1 cellular context compared by ENCODE assay signal in the genomic region with DNA sequence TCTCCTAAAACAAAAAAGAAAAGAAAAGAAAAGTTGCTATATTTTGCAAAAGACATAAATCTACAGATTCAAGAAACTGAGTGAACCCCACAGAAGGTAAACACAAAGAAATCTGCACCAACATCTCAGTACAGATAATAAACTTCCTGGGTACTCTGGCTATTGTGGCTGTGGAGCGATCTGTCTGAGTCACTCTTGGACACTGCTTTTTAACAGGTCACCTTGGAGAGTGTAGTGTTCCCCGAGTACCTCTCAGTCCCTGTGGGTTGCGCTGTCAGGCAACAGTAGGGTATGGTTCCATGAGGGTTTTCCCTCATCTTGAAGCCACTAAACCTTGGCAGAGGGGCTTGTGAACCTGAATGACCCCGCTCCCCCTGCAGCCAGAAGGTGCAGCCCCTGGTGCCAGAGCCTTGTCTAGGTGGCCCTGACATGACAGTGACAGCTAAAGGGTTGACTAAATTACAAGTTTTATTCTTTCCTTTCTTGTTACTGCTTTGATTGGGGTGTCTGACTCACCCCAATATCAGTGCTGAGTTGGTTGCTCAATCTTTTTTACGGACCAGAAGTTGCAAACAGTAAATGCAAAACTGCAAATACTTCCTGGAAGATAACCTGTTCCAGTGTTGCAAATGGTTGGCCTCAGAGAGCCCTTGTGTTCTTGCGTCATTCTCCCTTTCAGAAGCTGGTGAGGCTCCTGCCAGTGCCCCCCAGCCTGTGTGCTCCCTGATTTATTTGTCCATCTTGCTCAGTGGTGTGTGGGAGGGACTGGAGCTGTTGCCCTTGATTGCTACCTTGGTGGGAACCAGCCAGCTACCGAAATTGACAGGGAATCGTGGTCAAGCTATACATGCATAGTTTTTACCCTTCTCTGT.
A peak's percentile ranks its signal among the peaks of the same experiment; 100 is the strongest.
TF ChIP-seq lines count a peak whose summit lies in the region.

No MANE protein-coding gene starts in this region.

TF ChIP-seq in HepG2, 621 proteins besides CTCF, POLR2A, EP300 and RAD21 (continued from another document and continues in another):
- TF ChIP-seq HMGXB4 (CRISPR knock-in tag; IDR thresholded peaks at IDR 0.05; ENCODE audit: borderline replicate concordance in 1 of 2, low read depth in 1 of 2): no peak
- 0 out of 2 replicates have a peak, but pooled peaks have one; percentile 27 for TF ChIP-seq ZMYM4 (CRISPR knock-in tag; IDR thresholded peaks at IDR 0.05)
- no peak for TF ChIP-seq ZNF549 (CRISPR knock-in tag; IDR thresholded peaks at IDR 0.05)
- TF ChIP-seq ZNF260 (CRISPR knock-in tag; IDR thresholded peaks at IDR 0.05; ENCODE audit: borderline replicate concordance, low read depth): no peak
- TF ChIP-seq ZNF674 (CRISPR knock-in tag; IDR thresholded peaks at IDR 0.05; ENCODE audit: low read depth): no peak
- no peak for TF ChIP-seq ZNF484 (CRISPR knock-in tag; IDR thresholded peaks at IDR 0.05; ENCODE audit: borderline replicate concordance, low read depth)
- no peak for TF ChIP-seq NONO (IDR thresholded peaks at IDR 0.05)
- TF ChIP-seq NONO (CRISPR knock-in tag; conservative IDR thresholded peaks at IDR 0.05): no peak; the same call in 1 of the 2 replicates
- TF ChIP-seq ZNF234 (CRISPR knock-in tag; conservative IDR thresholded peaks at IDR 0.05): no peak
- TF ChIP-seq ZNF660 (CRISPR knock-in tag; IDR thresholded peaks at IDR 0.05; ENCODE audit: borderline replicate concordance, low read depth): no peak
- TF ChIP-seq ZKSCAN8 (CRISPR knock-in tag; IDR thresholded peaks at IDR 0.05; ENCODE audit: borderline replicate concordance): no peak
- no peak for TF ChIP-seq HMG20B (CRISPR knock-in tag; conservative IDR thresholded peaks at IDR 0.05)
- TF ChIP-seq GLMP (CRISPR knock-in tag; IDR thresholded peaks at IDR 0.05; ENCODE audit: borderline replicate concordance): no peak
- TF ChIP-seq ZNF883 (CRISPR knock-in tag; IDR thresholded peaks at IDR 0.05; ENCODE audit: not compliant biosample characterization): no peak
- TF ChIP-seq TBP (CRISPR knock-in tag; IDR thresholded peaks at IDR 0.05): no peak
- TF ChIP-seq ZZZ3 (CRISPR knock-in tag; IDR thresholded peaks at IDR 0.05; ENCODE audit: borderline replicate concordance): no peak
- TF ChIP-seq ZNF337 (CRISPR knock-in tag; IDR thresholded peaks at IDR 0.05; ENCODE audit: borderline replicate concordance, low read depth): no peak
- TF ChIP-seq, protein P1, sequence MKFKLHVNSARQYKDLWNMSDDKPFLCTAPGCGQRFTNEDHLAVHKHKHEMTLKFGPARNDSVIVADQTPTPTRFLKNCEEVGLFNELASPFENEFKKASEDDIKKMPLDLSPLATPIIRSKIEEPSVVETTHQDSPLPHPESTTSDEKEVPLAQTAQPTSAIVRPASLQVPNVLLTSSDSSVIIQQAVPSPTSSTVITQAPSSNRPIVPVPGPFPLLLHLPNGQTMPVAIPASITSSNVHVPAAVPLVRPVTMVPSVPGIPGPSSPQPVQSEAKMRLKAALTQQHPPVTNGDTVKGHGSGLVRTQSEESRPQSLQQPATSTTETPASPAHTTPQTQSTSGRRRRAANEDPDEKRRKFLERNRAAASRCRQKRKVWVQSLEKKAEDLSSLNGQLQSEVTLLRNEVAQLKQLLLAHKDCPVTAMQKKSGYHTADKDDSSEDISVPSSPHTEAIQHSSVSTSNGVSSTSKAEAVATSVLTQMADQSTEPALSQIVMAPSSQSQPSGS (CRISPR knock-in tag; IDR thresholded peaks at IDR 0.05): no peak
- no peak for TF ChIP-seq NCOA5 (CRISPR knock-in tag; IDR thresholded peaks at IDR 0.05)
- peak; percentile 87; the same call in 1 of the 2 replicates for TF ChIP-seq NFKBIZ (CRISPR knock-in tag; IDR thresholded peaks at IDR 0.05)
- TF ChIP-seq ZSCAN21 (CRISPR knock-in tag; IDR thresholded peaks at IDR 0.05; ENCODE audit: borderline replicate concordance): no peak
- peak; percentile 35; the same call in 1 of the 2 replicates for TF ChIP-seq POGZ (CRISPR knock-in tag; IDR thresholded peaks at IDR 0.05)
- no peak for TF ChIP-seq JUN (CRISPR knock-in tag; IDR thresholded peaks at IDR 0.05)
- no peak for TF ChIP-seq MLLT10 (CRISPR knock-in tag; IDR thresholded peaks at IDR 0.05)
- TF ChIP-seq KDM6A (CRISPR knock-in tag; IDR thresholded peaks at IDR 0.05; ENCODE audit: low read depth): no peak
- TF ChIP-seq ZNF547 (CRISPR knock-in tag; IDR thresholded peaks at IDR 0.05): no peak
- no peak for TF ChIP-seq ZFP1 (CRISPR knock-in tag; IDR thresholded peaks at IDR 0.05)
- TF ChIP-seq, protein P2, sequence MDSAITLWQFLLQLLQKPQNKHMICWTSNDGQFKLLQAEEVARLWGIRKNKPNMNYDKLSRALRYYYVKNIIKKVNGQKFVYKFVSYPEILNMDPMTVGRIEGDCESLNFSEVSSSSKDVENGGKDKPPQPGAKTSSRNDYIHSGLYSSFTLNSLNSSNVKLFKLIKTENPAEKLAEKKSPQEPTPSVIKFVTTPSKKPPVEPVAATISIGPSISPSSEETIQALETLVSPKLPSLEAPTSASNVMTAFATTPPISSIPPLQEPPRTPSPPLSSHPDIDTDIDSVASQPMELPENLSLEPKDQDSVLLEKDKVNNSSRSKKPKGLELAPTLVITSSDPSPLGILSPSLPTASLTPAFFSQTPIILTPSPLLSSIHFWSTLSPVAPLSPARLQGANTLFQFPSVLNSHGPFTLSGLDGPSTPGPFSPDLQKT (CRISPR knock-in tag; IDR thresholded peaks at IDR 0.05; ENCODE audit: borderline replicate concordance): no peak
- no peak for TF ChIP-seq BRF2 (CRISPR knock-in tag; IDR thresholded peaks at IDR 0.05)
- no peak for TF ChIP-seq BRCA1 (CRISPR knock-in tag; IDR thresholded peaks at IDR 0.05)
- TF ChIP-seq FOXP1 (IDR thresholded peaks at IDR 0.05): no peak
- TF ChIP-seq FOXP1 (CRISPR knock-in tag; IDR thresholded peaks at IDR 0.05): no peak; the same call in 1 of the 2 replicates
- peak; percentile 82 for TF ChIP-seq FOSL2 (CRISPR knock-in tag; IDR thresholded peaks at IDR 0.05)
- TF ChIP-seq ISX (CRISPR knock-in tag; conservative IDR thresholded peaks at IDR 0.05): no peak
- peak; percentile 54; the same call in 1 of the 2 replicates for TF ChIP-seq FOXA3 (CRISPR knock-in tag; IDR thresholded peaks at IDR 0.05)
- TF ChIP-seq ZBTB1 (CRISPR knock-in tag; IDR thresholded peaks at IDR 0.05; ENCODE audit: borderline replicate concordance): no peak
- no peak for TF ChIP-seq SRSF4 (IDR thresholded peaks at IDR 0.05; ENCODE audit: low read depth, low read length, poor library complexity, severe bottlenecking)
- no peak for TF ChIP-seq ZNF670 (CRISPR knock-in tag; IDR thresholded peaks at IDR 0.05; ENCODE audit: borderline replicate concordance)
- no peak for TF ChIP-seq HDAC6 (IDR thresholded peaks at IDR 0.05; ENCODE audit: low read depth, low read length)
- TF ChIP-seq FOXA1 (IDR thresholded peaks at IDR 0.05): no peak
- TF ChIP-seq FOXA1 (CRISPR knock-in tag; IDR thresholded peaks at IDR 0.05): 0 out of 2 replicates have a peak, but pooled peaks have one; percentile 12
- TF ChIP-seq NFKB2 (CRISPR knock-in tag; IDR thresholded peaks at IDR 0.05; ENCODE audit: borderline replicate concordance): no peak
- TF ChIP-seq HNRNPK (IDR thresholded peaks at IDR 0.05; ENCODE audit: low read depth, low read length, poor library complexity, severe bottlenecking): no peak
- TF ChIP-seq BHLHE40 (IDR thresholded peaks at IDR 0.05; ENCODE audit: low read length): no peak
- no peak for TF ChIP-seq ZNF431 (CRISPR knock-in tag; IDR thresholded peaks at IDR 0.05; ENCODE audit: borderline replicate concordance, low read depth)
- TF ChIP-seq RXRB (CRISPR knock-in tag; IDR thresholded peaks at IDR 0.05; ENCODE audit: borderline replicate concordance): peak; percentile 63
- peak; percentile 61 for TF ChIP-seq NR2C2 (CRISPR knock-in tag; IDR thresholded peaks at IDR 0.05; ENCODE audit: borderline replicate concordance)
- TF ChIP-seq SMYD3 (CRISPR knock-in tag; IDR thresholded peaks at IDR 0.05): no peak
- no peak for TF ChIP-seq TFDP2 (CRISPR knock-in tag; IDR thresholded peaks at IDR 0.05)
- TF ChIP-seq ZNF12 (CRISPR knock-in tag; IDR thresholded peaks at IDR 0.05): no peak
- no peak for TF ChIP-seq NKX3-1 (CRISPR knock-in tag; IDR thresholded peaks at IDR 0.05)
- TF ChIP-seq ZNF784 (CRISPR knock-in tag; IDR thresholded peaks at IDR 0.05; ENCODE audit: borderline replicate concordance): no peak
- no peak for TF ChIP-seq AGO1 (IDR thresholded peaks at IDR 0.05; ENCODE audit: low read depth, low read length, poor library complexity, severe bottlenecking)
- TF ChIP-seq ZNF629 (CRISPR knock-in tag; conservative IDR thresholded peaks at IDR 0.05): 0 out of 2 replicates have a peak, but pooled peaks have one; percentile 19
- no peak for TF ChIP-seq ZNF468 (CRISPR knock-in tag; IDR thresholded peaks at IDR 0.05)
- TF ChIP-seq IKZF4 (CRISPR knock-in tag; IDR thresholded peaks at IDR 0.05; ENCODE audit: borderline replicate concordance, low read depth, not compliant biosample characterization): no peak
- no peak for TF ChIP-seq PITX1 (CRISPR knock-in tag; IDR thresholded peaks at IDR 0.05)
- no peak for TF ChIP-seq ARNT2 (CRISPR knock-in tag; IDR thresholded peaks at IDR 0.05; ENCODE audit: low read depth)
- TF ChIP-seq ZNF543 (CRISPR knock-in tag; IDR thresholded peaks at IDR 0.05): no peak
- no peak for TF ChIP-seq ZNF343 (CRISPR knock-in tag; IDR thresholded peaks at IDR 0.05)
- TF ChIP-seq MAFK (conservative IDR thresholded peaks at IDR 0.05 in 1 of 2, IDR thresholded peaks at IDR 0.05 in 1 of 2; ENCODE audit: low read length in 2 of 2): no peak
- TF ChIP-seq, protein P3, sequence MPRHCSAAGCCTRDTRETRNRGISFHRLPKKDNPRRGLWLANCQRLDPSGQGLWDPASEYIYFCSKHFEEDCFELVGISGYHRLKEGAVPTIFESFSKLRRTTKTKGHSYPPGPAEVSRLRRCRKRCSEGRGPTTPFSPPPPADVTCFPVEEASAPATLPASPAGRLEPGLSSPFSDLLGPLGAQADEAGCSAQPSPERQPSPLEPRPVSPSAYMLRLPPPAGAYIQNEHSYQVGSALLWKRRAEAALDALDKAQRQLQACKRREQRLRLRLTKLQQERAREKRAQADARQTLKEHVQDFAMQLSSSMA (CRISPR knock-in tag; IDR thresholded peaks at IDR 0.05): no peak
- TF ChIP-seq ELF4 (CRISPR knock-in tag; IDR thresholded peaks at IDR 0.05; ENCODE audit: borderline replicate concordance): no peak
- no peak for TF ChIP-seq AHR (CRISPR knock-in tag; IDR thresholded peaks at IDR 0.05)
- no peak for TF ChIP-seq SIN3A (IDR thresholded peaks at IDR 0.05; ENCODE audit: borderline replicate concordance, low read depth, low read length)
- TF ChIP-seq ZNF225 (CRISPR knock-in tag; IDR thresholded peaks at IDR 0.05): no peak
- TF ChIP-seq ZFP36 (IDR thresholded peaks at IDR 0.05; ENCODE audit: borderline replicate concordance, low read depth, low read length, partially characterized antibody): no peak
- TF ChIP-seq SP1 (IDR thresholded peaks at IDR 0.05): no peak
- no peak for TF ChIP-seq SP1 (CRISPR knock-in tag; IDR thresholded peaks at IDR 0.05)
- TF ChIP-seq MAFG (CRISPR knock-in tag; IDR thresholded peaks at IDR 0.05): no peak
- no peak for TF ChIP-seq MXD1 (CRISPR knock-in tag; IDR thresholded peaks at IDR 0.05)
- TF ChIP-seq FOSL1 (CRISPR knock-in tag; IDR thresholded peaks at IDR 0.05; ENCODE audit: borderline replicate concordance): no peak
- TF ChIP-seq EEA1 (CRISPR knock-in tag; IDR thresholded peaks at IDR 0.05; ENCODE audit: borderline replicate concordance): no peak
